In the genomic region with DNA sequence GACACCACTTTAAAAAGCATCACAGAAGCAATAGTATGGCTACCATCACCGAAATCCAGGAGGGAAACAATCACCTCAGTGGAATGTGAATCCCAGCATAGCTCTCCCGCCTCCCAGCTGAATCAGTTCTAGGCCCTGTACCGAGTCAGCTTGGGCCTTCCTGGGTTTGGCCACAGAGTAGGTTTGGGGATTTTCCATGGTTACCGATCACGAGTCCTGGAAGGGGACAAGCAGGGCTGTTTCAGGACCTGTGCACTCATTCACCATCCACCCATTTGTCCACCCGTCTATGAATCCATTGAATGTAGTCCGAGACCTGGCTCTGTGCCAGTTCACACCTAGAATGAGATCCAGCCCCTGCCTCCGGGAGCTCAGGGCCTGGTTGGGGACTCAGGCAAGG, we compare ENCODE assay signal across 14 cellular contexts.
DNase-seq lines count a peak whose midpoint lies in the region; ATAC-seq, FAIRE-seq and TF ChIP-seq lines count a peak whose summit lies in the region.
"Had no signal": no experiment of that assay in that cellular context is flagged by ENCODE, and none has a peak within 500 bp of the region (broad histone marks: within the 10 kb centered on the region; RNA-seq: fewer than 3 reads in every experiment).

No MANE protein-coding gene starts in this region.

- TF ChIP-seq EP300 in gastroesophageal sphincter (IDR thresholded peaks at IDR 0.05) = no peak

- H3K4me1 ChIP-seq in gastroesophageal sphincter (peaks cover 0 to 36% (median 0%) of the 10 kb centered on the region in 3 donors), right cardiac atrium (ENCODE audit: control insufficient read depth, insufficient read depth, low read length) (peaks cover 4% of the 10 kb centered on the region), small intestine (ENCODE audit: control insufficient read depth in 2 of 2, insufficient read depth in 1 of 2, low read depth in 1 of 2, low read length in 1 of 2) (no peaks in the 10 kb centered on the region)
- H3K4me1 ChIP-seq: SJCRH30 had no signal

- in situ Hi-C loops in ACHN (cut with HindIII; ENCODE audit: low pct_ligation_motif_present, low pct_unique_long_range_greater_than_20kb, low sequenced_read_pairs) = no loop called here

- intact Hi-C loops in right cardiac atrium (cut with DNase I) = no loop called here

- FAIRE-seq in H54 (lab: Jason Lieb, UNC) (peak; percentile 75), small intestine (lab: Jason Lieb, UNC) (no peak)
- FAIRE-seq: endothelial cell of umbilical vein had no signal

- DNase-seq in ACHN = peak; percentile 51
- DNase-seq in H54 (ENCODE audit: insufficient read length, low spot score) = peak; percentile 86
- peak; percentile 42 for DNase-seq in amniotic stem cell (lab: John Stamatoyannopoulos, UW)
- no peak for DNase-seq in NCI-H2171 treated with DMSO at 0.1 percent for 48 hours (lab: John Stamatoyannopoulos, UW)
- DNase-seq in right cardiac atrium = no peak
- no peak for DNase-seq in small intestine
- DNase-seq: GDM1, naive B cell, NCI-H1048, NCI-H526, SJCRH30 had no signal

- TF ChIP-seq POLR2A in H54 (IDR thresholded peaks at IDR 0.05; ENCODE audit: low read depth, low read length) = no peak
- TF ChIP-seq POLR2A in gastroesophageal sphincter (IDR thresholded peaks at IDR 0.05) = no peak

- WGBS in gastroesophageal sphincter (ENCODE audit: low coverage in 1 of 2), 2 donors = 33 to 49% methylated on average over 1 to 5 of the region's 8 CpGs
- 64% methylated on average over 8 of the region's 8 CpGs for WGBS in right cardiac atrium
- WGBS in small intestine, 3 donors = 75 to 78% (median 76%) methylated on average over 8 of the region's 8 CpGs

- H3K27me3 ChIP-seq in gastroesophageal sphincter (no peaks in the 10 kb centered on the region), right cardiac atrium (ENCODE audit: control insufficient read depth, insufficient read depth) (no peaks in the 10 kb centered on the region), small intestine (ENCODE audit: control insufficient read depth in 2 of 2, insufficient read depth in 2 of 2, low read length in 2 of 2) (no peaks in the 10 kb centered on the region)
- H3K27me3 ChIP-seq: SJCRH30 had no signal

- H3K27ac ChIP-seq in gastroesophageal sphincter = peak overlapping the region in 3 of 4 donors; percentile 41 to 72 (median 50)
- no peak overlapping the region for H3K27ac ChIP-seq in right cardiac atrium (ENCODE audit: low read length)
- no peak overlapping the region for H3K27ac ChIP-seq in small intestine (ENCODE audit: low read depth in 1 of 2, low read length in 1 of 2)
- H3K27ac ChIP-seq: SJCRH30 had no signal

- H3K9me3 ChIP-seq in gastroesophageal sphincter (no peaks in the 10 kb centered on the region), right cardiac atrium (ENCODE audit: control insufficient read depth, low read length) (no peaks in the 10 kb centered on the region), small intestine (ENCODE audit: control insufficient read depth, low read depth) (no peaks in the 10 kb centered on the region)
- H3K9me3 ChIP-seq: SJCRH30 had no signal

- no peak overlapping the region for H3K4me3 ChIP-seq in gastroesophageal sphincter
- no peak overlapping the region for H3K4me3 ChIP-seq in right cardiac atrium (ENCODE audit: low read length)
- no peak overlapping the region for H3K4me3 ChIP-seq in small intestine (ENCODE audit: low read depth in 1 of 2, low read length in 2 of 2)
- H3K4me3 ChIP-seq: SJCRH30 had no signal

- no peak for TF ChIP-seq CTCF in gastroesophageal sphincter (IDR thresholded peaks at IDR 0.05)

- ATAC-seq in gastroesophageal sphincter (no peak), right cardiac atrium (no peak), GM21576 (IDR thresholded peaks at IDR 0.05; ENCODE audit: unreplicated experiment) (no peak)

- H3K36me3 ChIP-seq in gastroesophageal sphincter = peaks cover 0 to 100% of the 10 kb centered on the region in 2 donors
- H3K36me3 ChIP-seq in small intestine (ENCODE audit: control insufficient read depth in 2 of 2, insufficient read depth in 2 of 2, low read length in 2 of 2) = peaks cover 0 to 21% of the 10 kb centered on the region in 2 donors

Comparison
In these comparisons a context has a peak if more than half of its experiments do, and no peak if none do; other contexts are left out.
1. DNase-seq: peak in ACHN (single experiment), H54 (single experiment) and amniotic stem cell (single experiment); none in NCI-H2171 treated with DMSO at 0.1 percent for 48 hours (single experiment), right cardiac atrium (0 of 3) and small intestine (single experiment).
2. H3K27ac ChIP-seq: peak in gastroesophageal sphincter (3 of 4); none in right cardiac atrium (single experiment) and small intestine (0 of 2).